26 cellular contexts compared by ENCODE assay signal in genomic region chr2:26986576-26986975, GRCh38.
"Had no signal": no experiment of that assay in that cellular context is flagged by ENCODE, and none has a peak within 500 bp of the region (broad histone marks: within the 10 kb centered on the region; RNA-seq: fewer than 3 reads in every experiment).

No MANE protein-coding gene starts in this region.

- DNase-seq: activated CD4-positive, alpha-beta T cell treated with anti-CD3 and anti-CD28 coated beads for 4 hours; activated CD4-positive, alpha-beta T cell treated with anti-CD3 and anti-CD28 coated beads, Interleukin-2, amount 50 U/mL, for 48 hours; activated CD4-positive, CD25-positive, alpha-beta regulatory T cell; activated CD8-positive, alpha-beta memory T cell treated with anti-CD3 and anti-CD28 coated beads, Interleukin-2, amount 50 U/mL, for 4 hours; activated effector memory CD4-positive, alpha-beta T cell treated with anti-CD3 and anti-CD28 coated beads, Interleukin-2, amount 50 U/mL, for 16 hours; activated naive CD4-positive, alpha-beta T cell treated with anti-CD3 and anti-CD28 coated beads for 36 hours; activated naive CD8-positive, alpha-beta T cell treated with anti-CD3 and anti-CD28 coated beads for 36 hours; activated T-cell treated with anti-CD3 and anti-CD28 coated beads, Interleukin-2, amount 50 U/mL, for 1 hour; adrenal gland; central memory CD4-positive, alpha-beta T cell; kidney glomerular epithelial cell; left lung; lower lobe of right lung; mesendoderm; mucosa of descending colon; posterior cingulate gyrus; stimulated activated CD4-positive, alpha-beta T cell treated with anti-CD3 and anti-CD28 coated beads, Interleukin-12 subunit alpha, Interleukin-12 subunit beta, amount 100 ng/mL, for 4 hours; stimulated activated CD4-positive, alpha-beta T cell treated with anti-CD3 and anti-CD28 coated beads, Interleukin-4, amount 100 ng/mL, for 1 hour; stimulated activated naive CD8-positive, alpha-beta T cell treated with anti-CD3 and anti-CD28 coated beads, Interleukin-15, Interleukin-2, amounts not matched to agents 100 U/mL and 50 U/mL, for 24 hours; testis; transverse colon had no signal

- H3K27ac ChIP-seq: adrenal gland, ascending aorta, gastroesophageal sphincter, hepatocyte, left lung, lower lobe of right lung, right lobe of liver, skin epidermis, testis, transverse colon had no signal

- H3K27me3 ChIP-seq: adrenal gland, ascending aorta, gastroesophageal sphincter, hepatocyte, left lung, right lobe of liver, testis, transverse colon had no signal

- H3K9me3 ChIP-seq: adrenal gland, ascending aorta, gastroesophageal sphincter, left lung, lower lobe of right lung, mucosa of descending colon, right lobe of liver, testis, transverse colon had no signal

- H3K4me1 ChIP-seq: adrenal gland, ascending aorta, testis had no signal

- H3K4me2 ChIP-seq: hepatocyte had no signal

- H3K4me3 ChIP-seq: adrenal gland, ascending aorta, gastroesophageal sphincter, hepatocyte, left lung, lower lobe of right lung, mucosa of descending colon, right lobe of liver, skin epidermis, testis, transverse colon had no signal

- H3K36me3 ChIP-seq: adrenal gland, ascending aorta, left lung, lower lobe of right lung, right lobe of liver, transverse colon had no signal

- H2AFZ ChIP-seq: hepatocyte had no signal
